Comparison of ENCODE assay signal across 11 cellular contexts in the genomic region with DNA sequence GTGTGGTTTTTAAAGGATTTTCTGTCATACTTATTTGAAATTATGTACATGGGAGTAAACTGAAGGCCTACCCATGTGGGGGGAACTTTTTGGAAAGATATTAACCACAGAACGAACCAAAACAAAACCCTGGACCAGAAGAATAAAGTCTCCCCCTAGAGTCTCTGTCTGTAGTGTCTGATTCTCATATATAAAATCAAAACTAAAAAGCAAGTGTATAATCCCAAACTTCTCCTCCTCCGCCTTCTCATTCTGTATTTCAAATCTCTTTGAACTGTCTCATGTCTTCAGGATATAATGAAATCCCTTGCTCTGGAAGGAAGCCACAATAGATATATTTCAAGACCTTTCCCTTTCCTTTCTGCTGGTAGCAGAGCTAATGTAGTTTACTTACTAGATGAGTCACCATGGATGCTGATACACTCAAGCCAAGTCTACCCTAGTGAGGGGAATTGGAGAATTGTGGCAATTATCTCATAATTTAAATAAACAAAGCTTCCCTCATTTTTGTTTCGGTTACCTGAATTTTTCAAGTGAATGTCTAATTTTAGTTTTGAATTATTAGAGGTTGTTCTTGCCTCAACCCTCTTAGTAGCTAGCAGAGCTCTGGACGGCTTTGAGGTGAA. TPM values are rescaled to one million over a fixed set of nuclear protein-coding genes. Genes with fewer than 3 reads are reported as not detected.
DNase-seq lines count a peak whose midpoint lies in the region; ATAC-seq and TF ChIP-seq lines count a peak whose summit lies in the region.
"Had no signal": no experiment of that assay in that cellular context is flagged by ENCODE, and none has a peak within 500 bp of the region (broad histone marks: within the 10 kb centered on the region; RNA-seq: fewer than 3 reads in every experiment).

No MANE protein-coding gene starts in this region.

- no peaks in the 10 kb centered on the region for H4K20me1 ChIP-seq in KMS-11 (ENCODE audit: insufficient read depth)

- peaks cover 39% of the 10 kb centered on the region for H3K4me1 Mint-ChIP-seq in brain
- peaks cover 7% of the 10 kb centered on the region for H3K4me1 Mint-ChIP-seq in activated T-helper 17 cell treated with anti-CD3 and anti-CD28 coated beads, Interleukin-2, amount 50 U/mL, for 72 hours
- H3K4me1 Mint-ChIP-seq: activated naive CD8-positive, alpha-beta T cell treated with anti-CD3 and anti-CD28 coated beads, Interleukin-2, amount 50 U/mL, for 24 hours had no signal

- in situ Hi-C loops in Caki2 (cut with HindIII; ENCODE audit: low pct_unique_long_range_greater_than_20kb, low sequenced_read_pairs): no loop called here

- H3K9ac ChIP-seq in KMS-11: no peak overlapping the region

- TF ChIP-seq CTCF in KMS-11 (conservative IDR thresholded peaks at IDR 0.05; ENCODE audit: low read depth, low read length): no peak
- no peak for TF ChIP-seq CTCF in brain (conservative IDR thresholded peaks at IDR 0.05)
- no peak for TF ChIP-seq CTCF in right lobe of liver (IDR thresholded peaks at IDR 0.05)
- TF ChIP-seq CTCF in gastroesophageal sphincter (IDR thresholded peaks at IDR 0.05): no peak

- peak; percentile 63 to 97 (median 73) for ATAC-seq in right lobe of liver
- no peak for ATAC-seq in activated T-helper 17 cell treated with anti-CD3 and anti-CD28 coated beads, Interleukin-2, amount 50 U/mL, for 72 hours (replicated peaks)
- no peak for ATAC-seq in gastroesophageal sphincter
- ATAC-seq: activated naive CD8-positive, alpha-beta T cell treated with anti-CD3 and anti-CD28 coated beads, Interleukin-2, amount 50 U/mL, for 24 hours had no signal

- H3K9me3 ChIP-seq in right lobe of liver: no peaks in the 10 kb centered on the region
- no peaks in the 10 kb centered on the region for H3K9me3 ChIP-seq in gastroesophageal sphincter
- H3K9me3 ChIP-seq: ovary had no signal

- no peaks in the 10 kb centered on the region for H3K79me2 ChIP-seq in KMS-11 (ENCODE audit: insufficient read depth, low read depth)

- DNase-seq in Caki2 (ENCODE audit: low read depth) (peak; percentile 39), right lobe of liver (no peak), epidermal melanocyte (ENCODE audit: insufficient read length, low spot score) (no peak), NCI-H2171 treated with DMSO at 0.1 percent for 48 hours (lab: John Stamatoyannopoulos, UW) (no peak)
- DNase-seq: activated naive CD8-positive, alpha-beta T cell treated with anti-CD3 and anti-CD28 coated beads, Interleukin-2, amount 50 U/mL, for 24 hours; ovary had no signal

- H3K27ac Mint-ChIP-seq in brain: no peak overlapping the region
- no peak overlapping the region for H3K27ac Mint-ChIP-seq in activated T-helper 17 cell treated with anti-CD3 and anti-CD28 coated beads, Interleukin-2, amount 50 U/mL, for 72 hours
- H3K27ac Mint-ChIP-seq: activated naive CD8-positive, alpha-beta T cell treated with anti-CD3 and anti-CD28 coated beads, Interleukin-2, amount 50 U/mL, for 24 hours; CD14-positive monocyte had no signal

- H2AFZ ChIP-seq in KMS-11 (ENCODE audit: low read depth): no peak overlapping the region

- H3K4me2 ChIP-seq in KMS-11: 0 out of 2 replicates have a peak overlapping the region, but pooled peaks have one; percentile 0

- H3K27ac ChIP-seq in KMS-11: no peak overlapping the region
- peak overlapping the region in 1 of 3 donors; percentile 0 for H3K27ac ChIP-seq in right lobe of liver
- no peak overlapping the region for H3K27ac ChIP-seq in gastroesophageal sphincter
- H3K27ac ChIP-seq: ovary had no signal

- TF ChIP-seq POLR2A in right lobe of liver (IDR thresholded peaks at IDR 0.05): no peak
- no peak for TF ChIP-seq POLR2A in gastroesophageal sphincter (IDR thresholded peaks at IDR 0.05)

- H3K27me3 ChIP-seq in KMS-11 (ENCODE audit: insufficient read depth, low read depth) (no peaks in the 10 kb centered on the region), right lobe of liver (no peaks in the 10 kb centered on the region), gastroesophageal sphincter (peaks cover 75% of the 10 kb centered on the region)
- H3K27me3 ChIP-seq: ovary had no signal

- 49% methylated on average over 4 of the region's 4 CpGs for WGBS in right lobe of liver (ENCODE audit: insufficient coverage, low coverage, low lambda C conversion rate, missing lambda C conversion rate)
- WGBS in gastroesophageal sphincter (ENCODE audit: low coverage in 1 of 2), 2 donors: 45 to 63% methylated on average over 4 of the region's 4 CpGs

- no peaks in the 10 kb centered on the region for H3K36me3 ChIP-seq in KMS-11 (ENCODE audit: insufficient read depth)
- no peaks in the 10 kb centered on the region for H3K36me3 ChIP-seq in right lobe of liver
- H3K36me3 ChIP-seq in gastroesophageal sphincter: no peaks in the 10 kb centered on the region
- H3K36me3 ChIP-seq: ovary had no signal

- intact Hi-C loops in right lobe of liver (cut with DNase I): loop anchor here in 1 of 2 donors (10.0 kb wide), 1 partner anchor 107 kb away; no protein-coding TSS in a partner anchor

- peaks cover 11% of the 10 kb centered on the region for H3K4me1 ChIP-seq in KMS-11 (ENCODE audit: low read depth, poor library complexity, severe bottlenecking)
- peaks cover 0 to 10% (median 0%) of the 10 kb centered on the region in 4 donors for H3K4me1 ChIP-seq in right lobe of liver
- H3K4me1 ChIP-seq in gastroesophageal sphincter: no peaks in the 10 kb centered on the region

- TF ChIP-seq EP300 in gastroesophageal sphincter (IDR thresholded peaks at IDR 0.05): no peak

- H3K27me3 Mint-ChIP-seq in brain: peaks cover 44% of the 10 kb centered on the region
- H3K27me3 Mint-ChIP-seq in activated T-helper 17 cell treated with anti-CD3 and anti-CD28 coated beads, Interleukin-2, amount 50 U/mL, for 72 hours: peaks cover 44% of the 10 kb centered on the region

- no peaks in the 10 kb centered on the region for H3K36me3 Mint-ChIP-seq in brain
- no peaks in the 10 kb centered on the region for H3K36me3 Mint-ChIP-seq in activated T-helper 17 cell treated with anti-CD3 and anti-CD28 coated beads, Interleukin-2, amount 50 U/mL, for 72 hours (ENCODE audit: low read depth)
- H3K36me3 Mint-ChIP-seq: CD14-positive monocyte had no signal

- peaks cover 0 to 7% (median 2%) of the 10 kb centered on the region in 5 experiments for H3K9me3 Mint-ChIP-seq in brain
- no peaks in the 10 kb centered on the region for H3K9me3 Mint-ChIP-seq in activated T-helper 17 cell treated with anti-CD3 and anti-CD28 coated beads, Interleukin-2, amount 50 U/mL, for 72 hours
- H3K9me3 Mint-ChIP-seq: activated naive CD8-positive, alpha-beta T cell treated with anti-CD3 and anti-CD28 coated beads, Interleukin-2, amount 50 U/mL, for 24 hours; CD14-positive monocyte had no signal

- peak overlapping the region in 3 of 5 experiments; percentile 9 to 61 (median 44) for H3K4me3 Mint-ChIP-seq in brain
- no peak overlapping the region for H3K4me3 Mint-ChIP-seq in activated T-helper 17 cell treated with anti-CD3 and anti-CD28 coated beads, Interleukin-2, amount 50 U/mL, for 72 hours
- H3K4me3 Mint-ChIP-seq: activated naive CD8-positive, alpha-beta T cell treated with anti-CD3 and anti-CD28 coated beads, Interleukin-2, amount 50 U/mL, for 24 hours; CD14-positive monocyte had no signal

- H3K4me3 ChIP-seq in KMS-11 (IDR thresholded peaks at IDR 0.05; ENCODE audit: insufficient read depth, low read depth, low read length) (no peak overlapping the region), right lobe of liver (peak overlapping the region; percentile 0 to 20 (median 5)), gastroesophageal sphincter (no peak overlapping the region)
- H3K4me3 ChIP-seq: ovary had no signal

RNA-seq across cellular contexts. Expression of gene CCDC93, which starts 33.5 kb away (rescaled TPM):
- total RNA-seq in Caki2 (2014; rRNA removed; shearing (Covaris generic); ENCODE audit: low replicate concordance): 8.5 and 9.3 TPM in 2 replicates
- 6.4 TPM for polyA plus RNA-seq in brain (ENCODE audit: insufficient read depth, low read depth, low replicate concordance)
- total RNA-seq in right lobe of liver: 10 to 100 TPM; 12.5 to 15.9 (median 14.6) TPM
- total RNA-seq in activated T-helper 17 cell treated with anti-CD3 and anti-CD28 coated beads, Interleukin-2, amount 50 U/mL, for 72 hours: 10 to 100 TPM; 30.6 to 43.6 TPM
- 10 to 100 TPM; 13.2 to 18.8 (median 16.1) TPM for total RNA-seq in gastroesophageal sphincter

RNA-seq across cellular contexts. Expression of gene INSIG2, which starts 40.9 kb away (rescaled TPM):
- total RNA-seq in Caki2 (2014; rRNA removed; shearing (Covaris generic); ENCODE audit: low replicate concordance): 14.6 and 36.1 TPM in 2 replicates
- polyA plus RNA-seq in brain (ENCODE audit: insufficient read depth, low read depth, low replicate concordance): 4.4 TPM
- total RNA-seq in right lobe of liver (10 to 100 TPM; 13.0 to 53.9 (median 18.9) TPM), gastroesophageal sphincter (10 to 100 TPM; 10.6 to 18.5 (median 15.5) TPM)
- total RNA-seq in activated T-helper 17 cell treated with anti-CD3 and anti-CD28 coated beads, Interleukin-2, amount 50 U/mL, for 72 hours: 100 to 1,000 TPM in 1 of 2 donors, 10 to 100 TPM in 1; 75.4 to 309 TPM

Comparison
In these comparisons a context has a peak if more than half of its experiments do, and no peak if none do; other contexts are left out.
1. H3K4me3 ChIP-seq: peak in right lobe of liver (3 of 3); none in KMS-11 (single experiment) and gastroesophageal sphincter (0 of 2).
2. ATAC-seq: peak in right lobe of liver (4 of 4); none in activated T-helper 17 cell treated with anti-CD3 and anti-CD28 coated beads, Interleukin-2, amount 50 U/mL, for 72 hours (single experiment) and gastroesophageal sphincter (single experiment).